In genomic region chr1:28134651-28135207, GRCh38 we compare ENCODE assay signal across 28 cellular contexts. TPM values are rescaled to one million over a fixed set of nuclear protein-coding genes. Genes with fewer than 3 reads are reported as not detected.
DNase-seq lines count a peak whose midpoint lies in the region; ATAC-seq, FAIRE-seq and TF ChIP-seq lines count a peak whose summit lies in the region.
"Had no signal": no experiment of that assay in that cellular context is flagged by ENCODE, and none has a peak within 500 bp of the region (broad histone marks: within the 10 kb centered on the region; RNA-seq: fewer than 3 reads in every experiment).

No MANE protein-coding gene starts in this region.

- POLR2A ChIA-PET in IMR-90 (lab: Charles Lee; ENCODE audit: unreplicated experiment): no interaction called here
- POLR2A ChIA-PET in K562 (lab: Yijun Ruan, JAX): interaction anchor here (0.7 to 1.7 kb wide), 3 partner anchors 9 to 19 kb away, joined by 4 read pairs; no protein-coding TSS in a partner anchor

- H3K4me1 ChIP-seq in IMR-90 (ENCODE audit: control insufficient read depth, insufficient read depth, low read length) (peaks cover 3% of the 10 kb centered on the region; the same call in 1 of the 2 replicates), K562 (replicated peaks in 1 of 2; ENCODE audit: control insufficient read depth in 2 of 2, insufficient read depth in 2 of 2, low read length in 2 of 2) (peaks cover 9 to 14% of the 10 kb centered on the region in 2 experiments; a peak in 3 of 5 replicates), right atrium auricular region (no peaks in the 10 kb centered on the region)
- H3K4me1 ChIP-seq: BE2C, gastroesophageal sphincter, HAP-1, pancreas had no signal

- H4K8ac ChIP-seq in IMR-90 (ENCODE audit: low read depth in 2 of 2, low read length in 2 of 2): no peak overlapping the region

- in situ Hi-C loops in IMR-90 (cut with MboI; ENCODE audit: low sequenced_read_pairs) (no loop called here), K562 (cut with MboI) (no loop called here)

- no peak overlapping the region for H3K4ac ChIP-seq in IMR-90 (ENCODE audit: low read depth, low read length)

- no peak overlapping the region for H3K4me3 ChIP-seq in IMR-90 (ENCODE audit: insufficient read depth, low read depth, low read length)
- no peak overlapping the region for H3K4me3 ChIP-seq in K562
- H3K4me3 ChIP-seq in right atrium auricular region: no peak overlapping the region
- H3K4me3 ChIP-seq: gastroesophageal sphincter, HAP-1, pancreas had no signal

- no peak for FAIRE-seq in K562 (lab: Jason Lieb, UNC)
- FAIRE-seq: pancreas, RCC 7860, small intestine, urothelium cell line had no signal

- H4K91ac ChIP-seq in IMR-90 (ENCODE audit: insufficient read depth, low read depth, low read length): no peak overlapping the region

- no peak overlapping the region for H3K23ac ChIP-seq in IMR-90 (ENCODE audit: low read depth, low read length)

- H3K9me1 ChIP-seq in IMR-90 (ENCODE audit: insufficient read depth, low read length) (peaks cover 8% of the 10 kb centered on the region; the same call in 1 of the 2 replicates), K562 (ENCODE audit: control insufficient read depth, insufficient read depth, low read length) (no peaks in the 10 kb centered on the region)

- H3K14ac ChIP-seq in IMR-90 (replicated peaks; ENCODE audit: low read depth, low read length): no peak overlapping the region

- peaks cover 0 to 1% (median 0%) of the 10 kb centered on the region in 3 donors for H3K27me3 Mint-ChIP-seq in CD14-positive monocyte (ENCODE audit: low read depth in 3 of 3)
- no peaks in the 10 kb centered on the region for H3K27me3 Mint-ChIP-seq in naive B cell
- H3K27me3 Mint-ChIP-seq: activated naive CD4-positive, alpha-beta T cell treated with anti-CD3 and anti-CD28 coated beads, Interleukin-2, amount 50 U/mL, for 24 hours had no signal

- no peak for TF ChIP-seq EP300 in K562 (IDR thresholded peaks at IDR 0.05; ENCODE audit: low read length)

- no peak overlapping the region for H4K5ac ChIP-seq in IMR-90 (ENCODE audit: low read depth, low read length)

- intact Hi-C loops in CD14-positive monocyte (cut with micrococcal nuclease) (loop anchor here (5.0 kb wide), 2 partner anchors 38 to 42 kb away; no protein-coding TSS in a partner anchor), IMR-90 (cut with micrococcal nuclease) (no loop called here), K562 (cut with micrococcal nuclease) (no loop called here)

- H3K4me2 ChIP-seq in IMR-90 (ENCODE audit: low read depth, low read length): no peak overlapping the region
- no peak overlapping the region for H3K4me2 ChIP-seq in K562 (ENCODE audit: insufficient read depth, low read length)

- no peak overlapping the region for H2AK9ac ChIP-seq in IMR-90 (replicated peaks; ENCODE audit: low read depth, low read length, poor library complexity)

- H4K20me1 ChIP-seq in IMR-90 (ENCODE audit: insufficient read depth, low read length) (no peaks in the 10 kb centered on the region), K562 (replicated peaks; ENCODE audit: control insufficient read depth, insufficient read depth, low read length) (no peaks in the 10 kb centered on the region)

- H3K9ac ChIP-seq in IMR-90 (ENCODE audit: low read depth, low read length) (no peak overlapping the region), K562 (ENCODE audit: insufficient read depth in 1 of 2, low read depth in 2 of 2, low read length in 2 of 2) (no peak overlapping the region)

- no peak overlapping the region for H2AFZ ChIP-seq in IMR-90 (replicated peaks; ENCODE audit: low read length, poor library complexity)
- no peak overlapping the region for H2AFZ ChIP-seq in K562 (ENCODE audit: low read depth, low read length)

- H3K36me3 Mint-ChIP-seq in CD14-positive monocyte (peaks cover 2 to 6% of the 10 kb centered on the region in 2 donors), naive B cell (no peaks in the 10 kb centered on the region)
- H3K36me3 Mint-ChIP-seq: activated naive CD4-positive, alpha-beta T cell treated with anti-CD3 and anti-CD28 coated beads, Interleukin-2, amount 50 U/mL, for 24 hours; brain; WTC11 had no signal

- H3K36me3 ChIP-seq in IMR-90 (ENCODE audit: control insufficient read depth, insufficient read depth, low read length) (no peaks in the 10 kb centered on the region), K562 (ENCODE audit: control insufficient read depth, insufficient read depth, low read length) (no peaks in the 10 kb centered on the region), right atrium auricular region (no peaks in the 10 kb centered on the region)
- H3K36me3 ChIP-seq: BE2C, gastroesophageal sphincter, HAP-1, pancreas had no signal

- no peak overlapping the region for H3K27ac ChIP-seq in IMR-90 (ENCODE audit: insufficient read depth, low read length)
- no peak overlapping the region for H3K27ac ChIP-seq in K562 (ENCODE audit: extremely low read depth, low read depth, low read length)
- no peak overlapping the region for H3K27ac ChIP-seq in right atrium auricular region
- H3K27ac ChIP-seq: gastroesophageal sphincter, pancreas had no signal

- no peaks in the 10 kb centered on the region for H3K79me2 ChIP-seq in K562 (ENCODE audit: control insufficient read depth, insufficient read depth, low read length)

- TF ChIP-seq POLR2A in IMR-90 (IDR thresholded peaks at IDR 0.05; ENCODE audit: low read depth, low read length) (no peak), K562 (conservative IDR thresholded peaks at IDR 0.05) (no peak)

- H3K9me3 ChIP-seq in IMR-90 (ENCODE audit: control insufficient read depth, insufficient read depth, low read length): no peaks in the 10 kb centered on the region; the same call in none of the 2 replicates
- H3K9me3 ChIP-seq in K562 (replicated peaks; ENCODE audit: control insufficient read depth, insufficient read depth, low read depth, low read length): no peaks in the 10 kb centered on the region
- H3K9me3 ChIP-seq in right atrium auricular region: peaks cover 0 to 4% of the 10 kb centered on the region in 2 donors
- H3K9me3 ChIP-seq: BE2C, gastroesophageal sphincter, HAP-1, pancreas had no signal

- DNase-seq in CD14-positive monocyte (ENCODE audit: low spot score) (no peak), IMR-90 (no peak), K562 (ENCODE audit: extremely low read depth in 1 of 4, low spot score in 3 of 4) (no peak), naive B cell (no peak), NOMO-1 treated with DMSO at 0.1 percent for 48 hours (lab: John Stamatoyannopoulos, UW; ENCODE audit: unreplicated experiment) (no peak), right atrium auricular region (ENCODE audit: low spot score) (no peak)
- DNase-seq: activated CD4-positive, alpha-beta T cell treated with anti-CD3 and anti-CD28 coated beads, Interleukin-2, amount 10 ng/mL, durations not matched to agents 24 days and 14 days; activated CD8-positive, alpha-beta memory T cell treated with anti-CD3 and anti-CD28 coated beads for 24 hours; activated T-cell treated with anti-CD3 and anti-CD28 coated beads for 4 hours; amniotic stem cell; BE2C; CD8-positive, alpha-beta memory T cell; pancreas; retina; small intestine; stimulated activated naive CD8-positive, alpha-beta T cell treated with anti-CD3 and anti-CD28 coated beads, Interleukin-15, Interleukin-2, amounts not matched to agents 100 U/mL and 50 U/mL, for 24 hours had no signal

- H3K27ac Mint-ChIP-seq in CD14-positive monocyte (peak overlapping the region; percentile 92 to 99 (median 98)), naive B cell (peak overlapping the region in 5 of 6 donors; percentile 11 to 81 (median 45))
- H3K27ac Mint-ChIP-seq: activated CD4-positive, alpha-beta T cell treated with anti-CD3 and anti-CD28 coated beads, Interleukin-2, amount 10 ng/mL, durations not matched to agents 24 days and 14 days; activated naive CD4-positive, alpha-beta T cell treated with anti-CD3 and anti-CD28 coated beads, Interleukin-2, amount 50 U/mL, for 24 hours; activated T-helper 2 cell treated with anti-CD3 and anti-CD28 coated beads, Interferon-gamma antibody, Interleukin-2, Interleukin-4, amounts not matched to agents 10 μg/mL and 5 μg/mL and 100 μg/mL, durations not matched to agents 14 hours and 24 hours and 36 hours; CD8-positive, alpha-beta memory T cell; WTC11 had no signal

- peaks cover 0 to 1% (median 0%) of the 10 kb centered on the region in 7 donors for H3K9me3 Mint-ChIP-seq in CD14-positive monocyte
- peaks cover 0 to 4% (median 0%) of the 10 kb centered on the region in 7 donors for H3K9me3 Mint-ChIP-seq in naive B cell
- H3K9me3 Mint-ChIP-seq: activated naive CD4-positive, alpha-beta T cell treated with anti-CD3 and anti-CD28 coated beads, Interleukin-2, amount 50 U/mL, for 24 hours; activated T-helper 2 cell treated with anti-CD3 and anti-CD28 coated beads, Interferon-gamma antibody, Interleukin-2, Interleukin-4, amounts not matched to agents 10 μg/mL and 5 μg/mL and 100 μg/mL, durations not matched to agents 14 hours and 24 hours and 36 hours had no signal

- H2BK20ac ChIP-seq in IMR-90 (ENCODE audit: low read depth, low read length): no peak overlapping the region

- H2BK5ac ChIP-seq in IMR-90 (ENCODE audit: low read depth, low read length, poor library complexity, severe bottlenecking): no peak overlapping the region

- H3K27me3 ChIP-seq in IMR-90 (ENCODE audit: control insufficient read depth, insufficient read depth, low read length) (no peaks in the 10 kb centered on the region), K562 (ENCODE audit: control insufficient read depth in 2 of 2, insufficient read depth in 2 of 2, low read length in 2 of 2) (no peaks in the 10 kb centered on the region), right atrium auricular region (no peaks in the 10 kb centered on the region)
- H3K27me3 ChIP-seq: BE2C, pancreas had no signal

- peak overlapping the region in 1 of 2 donors; percentile 38 for H3K4me3 Mint-ChIP-seq in CD14-positive monocyte
- peak overlapping the region in 3 of 8 donors; percentile 59 to 78 (median 62) for H3K4me3 Mint-ChIP-seq in naive B cell
- H3K4me3 Mint-ChIP-seq: activated CD4-positive, alpha-beta T cell treated with anti-CD3 and anti-CD28 coated beads, Interleukin-2, amount 10 ng/mL, durations not matched to agents 24 days and 14 days; activated naive CD4-positive, alpha-beta T cell treated with anti-CD3 and anti-CD28 coated beads, Interleukin-2, amount 50 U/mL, for 24 hours; brain; CD8-positive, alpha-beta memory T cell; neural crest cell; WTC11 had no signal

- H2BK120ac ChIP-seq in IMR-90 (ENCODE audit: low read depth, low read length): no peak overlapping the region

- ATAC-seq in IMR-90 (ENCODE audit: low read depth): no peak
- ATAC-seq in K562: no peak
- ATAC-seq in naive B cell (ENCODE audit: low read depth in 2 of 2): no peak
- no peak for ATAC-seq in HG03139 (IDR thresholded peaks at IDR 0.05; ENCODE audit: unreplicated experiment)
- no peak for ATAC-seq in GM21367 (IDR thresholded peaks at IDR 0.05; ENCODE audit: unreplicated experiment)
- ATAC-seq: stimulated activated naive CD8-positive, alpha-beta T cell treated with anti-CD3 and anti-CD28 coated beads, Interleukin-15, Interleukin-2, amounts not matched to agents 100 U/mL and 50 U/mL, for 24 hours; WTC11 had no signal

- WGBS in IMR-90 (ENCODE audit: extremely low coverage in 2 of 2, insufficient read length in 1 of 2), 2 experiments: no CpG with 5 or more reads among the region's 2 CpGs
- 59% methylated on average over 2 of the region's 2 CpGs for WGBS in K562 (ENCODE audit: insufficient coverage, low coverage, missing lambda C conversion rate)

- TF ChIP-seq CTCF in CD14-positive monocyte (IDR thresholded peaks at IDR 0.05) (no peak), IMR-90 (conservative IDR thresholded peaks at IDR 0.05; ENCODE audit: low read depth, low read length) (no peak), K562 (IDR thresholded peaks at IDR 0.05 in 2 of 3, conservative IDR thresholded peaks at IDR 0.05 in 1 of 3; ENCODE audit: insufficient read depth in 2 of 3, low read depth in 1 of 3, low read length in 3 of 3) (no peak), right atrium auricular region (IDR thresholded peaks at IDR 0.05) (no peak)

- no peak overlapping the region for H3K18ac ChIP-seq in IMR-90 (ENCODE audit: low read depth, low read length)

- no peak overlapping the region for H2AK5ac ChIP-seq in IMR-90 (ENCODE audit: low read depth, low read length)

- H3K79me1 ChIP-seq in IMR-90 (ENCODE audit: low read depth in 1 of 2, low read length in 2 of 2): no peaks in the 10 kb centered on the region

- H3K4me1 Mint-ChIP-seq in CD14-positive monocyte: peaks cover 74% of the 10 kb centered on the region
- peaks cover 39 to 65% (median 59%) of the 10 kb centered on the region in 3 donors for H3K4me1 Mint-ChIP-seq in naive B cell
- H3K4me1 Mint-ChIP-seq: activated naive CD4-positive, alpha-beta T cell treated with anti-CD3 and anti-CD28 coated beads, Interleukin-2, amount 50 U/mL, for 24 hours; brain; CD8-positive, alpha-beta memory T cell; neural crest cell had no signal

- no peak overlapping the region for H3K56ac ChIP-seq in IMR-90 (ENCODE audit: extremely low read depth, insufficient read depth, low read length)

- BruUV-seq in IMR-90 (replicated peaks; lab: Mats Ljungman, UMichigan): no TSS peak
- BruUV-seq in K562 (replicated peaks; lab: Mats Ljungman, UMichigan): no TSS peak

- dilution Hi-C loops in IMR-90 (cut with HindIII; ENCODE audit: low sequenced_read_pairs, unreplicated experiment): no loop called here

- TF ChIP-seq RAD21 in IMR-90 (IDR thresholded peaks at IDR 0.05; ENCODE audit: low read length) (no peak), K562 (CRISPR knock-in tag; conservative IDR thresholded peaks at IDR 0.05 in 1 of 2, IDR thresholded peaks at IDR 0.05 in 1 of 2) (no peak)

- no peak overlapping the region for H2BK15ac ChIP-seq in IMR-90 (ENCODE audit: low read depth, low read length)

- CTCF ChIA-PET in IMR-90 (lab: Yijun Ruan, JAX): no interaction called here
- CTCF ChIA-PET in K562 (lab: Yijun Ruan, JAX; ENCODE audit: low intra/inter-chr PET ratio): no interaction called here

RNA-seq across cellular contexts. Expression of gene PTAFR, which starts 41.8 kb away (rescaled TPM):
- polyA plus RNA-seq in CD14-positive monocyte (100 to 1,000 TPM; 331 to 347 TPM), IMR-90 (2012; rRNA removed) (0.17 and 0.30 TPM in 2 replicates), K562 (2011; rRNA removed) (0.43 and 0.45 TPM in 2 replicates), K562 (2014; fragmentation: Illumina TruSeq; extraction: Trizol) (0.26 and 0.33 TPM in 2 replicates), K562 (2014; fragmentation: Nextera tagmentation; extraction: Ambion mirVana) (under 1 TPM; 0.15 to 0.48 TPM), K562 (2014; rRNA removed) (0.32 and 0.52 TPM in 2 replicates), naive B cell (ENCODE audit: low read depth in 6 of 6) (1 to 10 TPM; 2.2 to 6.9 (median 5.1) TPM)
- total RNA-seq in IMR-90 (2012; rRNA removed) (under 0.01 and 0.18 TPM in 2 replicates), K562 (2014; rRNA removed) (0.20 TPM in 1 of 2 replicates, not detected in the other), K562 (2014; rRNA removed; fragmentation: Illumina TruSeq; extraction: Trizol) (0.22 and 0.25 TPM in 2 replicates), K562 (2015; rRNA removed; fragmentation: Illumina TruSeq; extraction: Trizol) (0.30 and 0.36 TPM in 2 replicates), K562 (2021) (0.36 and 0.55 TPM in 2 replicates), right atrium auricular region (1 to 10 TPM; 1.3 to 4.6 TPM)
- 0.09 and 0.11 TPM in 2 replicates for polyA plus RNA-seq in IMR-90 (2012; cell fraction: cytosol; rRNA removed)
- 0.06 and 0.16 TPM in 2 replicates for polyA plus RNA-seq in IMR-90 (2012; cell fraction: nucleus; rRNA removed; ENCODE audit: low replicate concordance)
- 0.56 and 1.2 TPM in 2 replicates for total RNA-seq in K562 (2011; cell fraction: chromatin; rRNA removed; ENCODE audit: low replicate concordance)
- total RNA-seq in K562 (2011; cell fraction: nucleolus; rRNA removed): 0.50 and 0.53 TPM in 2 replicates
- 0.46 and 0.66 TPM in 2 replicates for total RNA-seq in K562 (2011; cell fraction: nucleoplasm; rRNA removed)
- 0.83 and 1.4 TPM in 2 replicates for polyA plus RNA-seq in K562 (2011; cell fraction: cytosol; rRNA removed)
- 0.18 and 0.40 TPM in 2 replicates for polyA plus RNA-seq in K562 (2011; cell fraction: nucleus; rRNA removed)
- polyA plus RNA-seq in K562 (2012): 0.31 and 0.51 TPM in 2 replicates
- 0.48 and 0.67 TPM in 2 replicates for polyA minus RNA-seq in K562 (2011; rRNA and poly(A)+ RNA removed)
- polyA minus RNA-seq in K562 (2011; cell fraction: cytosol; rRNA and poly(A)+ RNA removed): not detected in 2 replicates
- 0.13 and 0.22 TPM in 2 replicates for polyA minus RNA-seq in K562 (2011; cell fraction: nucleus; rRNA and poly(A)+ RNA removed)
- total RNA-seq: NCI-H460 had no signal

RNA-seq across cellular contexts. Expression of gene EYA3, which starts 46.3 kb away (rescaled TPM):
- 1 to 10 TPM; 3.3 to 3.7 TPM for polyA plus RNA-seq in CD14-positive monocyte
- 14.4 and 17.6 TPM in 2 replicates for total RNA-seq in IMR-90 (2012; rRNA removed)
- 7.9 and 9.1 TPM in 2 replicates for polyA plus RNA-seq in IMR-90 (2012; rRNA removed)
- polyA plus RNA-seq in IMR-90 (2012; cell fraction: cytosol; rRNA removed): 2.1 and 2.5 TPM in 2 replicates
- polyA plus RNA-seq in IMR-90 (2012; cell fraction: nucleus; rRNA removed; ENCODE audit: low replicate concordance): 4.8 and 20.3 TPM in 2 replicates
- 65.3 and 113 TPM in 2 replicates for total RNA-seq in K562 (2011; cell fraction: chromatin; rRNA removed; ENCODE audit: low replicate concordance)
- 27.8 and 35.9 TPM in 2 replicates for total RNA-seq in K562 (2011; cell fraction: nucleolus; rRNA removed)
- total RNA-seq in K562 (2011; cell fraction: nucleoplasm; rRNA removed): 43.1 and 57.6 TPM in 2 replicates
- 19.4 and 21.7 TPM in 2 replicates for total RNA-seq in K562 (2014; rRNA removed)
- total RNA-seq in K562 (2014; rRNA removed; fragmentation: Illumina TruSeq; extraction: Trizol): 51.3 and 55.7 TPM in 2 replicates
- total RNA-seq in K562 (2015; rRNA removed; fragmentation: Illumina TruSeq; extraction: Trizol): 45.4 and 48.1 TPM in 2 replicates
- 45.6 and 51.3 TPM in 2 replicates for total RNA-seq in K562 (2021)
- polyA plus RNA-seq in K562 (2011; rRNA removed): 64.0 and 74.6 TPM in 2 replicates
- 38.9 and 49.0 TPM in 2 replicates for polyA plus RNA-seq in K562 (2011; cell fraction: cytosol; rRNA removed)
- polyA plus RNA-seq in K562 (2011; cell fraction: nucleus; rRNA removed): 44.1 and 52.2 TPM in 2 replicates
- 19.5 and 28.8 TPM in 2 replicates for polyA plus RNA-seq in K562 (2012)
- 35.2 and 41.9 TPM in 2 replicates for polyA plus RNA-seq in K562 (2014; fragmentation: Illumina TruSeq; extraction: Trizol)
- polyA plus RNA-seq in K562 (2014; fragmentation: Nextera tagmentation; extraction: Ambion mirVana): 10 to 100 TPM; 29.4 to 43.6 TPM
- 27.7 and 30.0 TPM in 2 replicates for polyA plus RNA-seq in K562 (2014; rRNA removed)
- polyA minus RNA-seq in K562 (2011; rRNA and poly(A)+ RNA removed): 119 and 132 TPM in 2 replicates
- polyA minus RNA-seq in K562 (2011; cell fraction: cytosol; rRNA and poly(A)+ RNA removed): 36.9 and 40.8 TPM in 2 replicates
- 20.6 and 42.0 TPM in 2 replicates for polyA minus RNA-seq in K562 (2011; cell fraction: nucleus; rRNA and poly(A)+ RNA removed)
- polyA plus RNA-seq in naive B cell (ENCODE audit: low read depth in 6 of 6): 10 to 100 TPM in 2 of 6 donors, 1 to 10 TPM in 4; 5.2 to 26.3 (median 7.6) TPM
- 10 to 100 TPM; 13.6 to 15.6 TPM for total RNA-seq in right atrium auricular region

Comparison
In these comparisons a context has a peak if more than half of its experiments do, and no peak if none do; other contexts are left out.
1. RNA of gene PTAFR, which starts 41.8 kb away (polyA plus RNA-seq): 331 to 347 TPM in CD14-positive monocyte; 2.2 to 6.9 TPM in naive B cell, 0.15 to 1.4 TPM in K562 and 0.06 to 0.30 TPM in IMR-90; every median in the first group is over 10 times any median in the second.
2. intact Hi-C loops: an anchor here in CD14-positive monocyte (5.0 kb wide); none called in IMR-90 and K562.